1 cellular context compared by ENCODE assay signal in genomic region chr19:39409207-39409885, GRCh38.
A peak's percentile ranks its signal among the peaks of the same experiment; 100 is the strongest.
TF ChIP-seq lines count a peak whose summit lies in the region.

No MANE protein-coding gene starts in this region.

TF ChIP-seq in SK-N-SH, 30 proteins besides CTCF, POLR2A, EP300 and RAD21 (continued from another document):
- TF ChIP-seq USF2 (IDR thresholded peaks at IDR 0.05; ENCODE audit: borderline replicate concordance, low read depth, low read length): no peak
- TF ChIP-seq RCOR1 (IDR thresholded peaks at IDR 0.05; ENCODE audit: low read length): no peak
- TF ChIP-seq NFIC (IDR thresholded peaks at IDR 0.05; ENCODE audit: borderline replicate concordance): no peak
- no peak; the same call in 1 of the 2 replicates for TF ChIP-seq USF1 (IDR thresholded peaks at IDR 0.05; ENCODE audit: borderline replicate concordance, low read depth)
- no peak for TF ChIP-seq EZH2phosphoT487 (IDR thresholded peaks at IDR 0.05; ENCODE audit: borderline replicate concordance, low read depth)
- TF ChIP-seq PBX3 (IDR thresholded peaks at IDR 0.05): 0 out of 2 replicates have a peak, but pooled peaks have one; percentile 11
- TF ChIP-seq SMC3 (IDR thresholded peaks at IDR 0.05; ENCODE audit: low read depth, low read length): no peak
- TF ChIP-seq REST (IDR thresholded peaks at IDR 0.05; ENCODE audit: low read depth, low read length): no peak
